ENCODE assay signal across 2 cellular contexts in the genomic region with DNA sequence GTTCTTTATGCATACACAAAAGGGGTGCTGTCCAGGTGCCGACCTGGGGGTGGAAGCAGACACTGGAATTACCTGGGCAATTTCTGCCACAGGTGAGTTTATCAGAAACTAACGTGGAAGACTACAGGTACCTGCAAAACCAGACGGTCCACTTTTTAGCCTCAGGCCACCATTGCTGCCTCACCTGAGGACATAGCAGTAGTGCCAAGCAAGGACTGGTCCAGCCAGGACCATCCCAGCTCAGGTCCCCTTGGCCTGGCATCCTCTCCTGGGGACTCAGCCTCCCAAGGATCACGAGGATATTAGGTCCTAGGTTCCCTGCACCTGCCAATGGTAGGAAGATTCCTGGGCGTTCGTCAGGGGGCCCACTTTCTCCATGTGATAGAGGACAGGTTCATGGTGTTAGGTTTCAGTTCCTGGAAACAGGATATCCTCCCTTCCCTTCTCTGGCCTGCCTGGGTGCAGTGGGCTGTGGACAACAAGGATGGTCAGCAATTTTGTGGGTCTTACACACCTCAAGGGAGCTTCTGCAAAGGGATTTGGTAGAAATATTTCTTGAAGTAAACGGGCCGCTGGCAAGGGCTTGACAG.
TF ChIP-seq lines count a peak whose summit lies in the region.

No MANE protein-coding gene starts in this region.

TF ChIP-seq in HCT116, 20 proteins besides CTCF, POLR2A, EP300 and RAD21 (continued from another document):
- TF ChIP-seq, protein P1, sequence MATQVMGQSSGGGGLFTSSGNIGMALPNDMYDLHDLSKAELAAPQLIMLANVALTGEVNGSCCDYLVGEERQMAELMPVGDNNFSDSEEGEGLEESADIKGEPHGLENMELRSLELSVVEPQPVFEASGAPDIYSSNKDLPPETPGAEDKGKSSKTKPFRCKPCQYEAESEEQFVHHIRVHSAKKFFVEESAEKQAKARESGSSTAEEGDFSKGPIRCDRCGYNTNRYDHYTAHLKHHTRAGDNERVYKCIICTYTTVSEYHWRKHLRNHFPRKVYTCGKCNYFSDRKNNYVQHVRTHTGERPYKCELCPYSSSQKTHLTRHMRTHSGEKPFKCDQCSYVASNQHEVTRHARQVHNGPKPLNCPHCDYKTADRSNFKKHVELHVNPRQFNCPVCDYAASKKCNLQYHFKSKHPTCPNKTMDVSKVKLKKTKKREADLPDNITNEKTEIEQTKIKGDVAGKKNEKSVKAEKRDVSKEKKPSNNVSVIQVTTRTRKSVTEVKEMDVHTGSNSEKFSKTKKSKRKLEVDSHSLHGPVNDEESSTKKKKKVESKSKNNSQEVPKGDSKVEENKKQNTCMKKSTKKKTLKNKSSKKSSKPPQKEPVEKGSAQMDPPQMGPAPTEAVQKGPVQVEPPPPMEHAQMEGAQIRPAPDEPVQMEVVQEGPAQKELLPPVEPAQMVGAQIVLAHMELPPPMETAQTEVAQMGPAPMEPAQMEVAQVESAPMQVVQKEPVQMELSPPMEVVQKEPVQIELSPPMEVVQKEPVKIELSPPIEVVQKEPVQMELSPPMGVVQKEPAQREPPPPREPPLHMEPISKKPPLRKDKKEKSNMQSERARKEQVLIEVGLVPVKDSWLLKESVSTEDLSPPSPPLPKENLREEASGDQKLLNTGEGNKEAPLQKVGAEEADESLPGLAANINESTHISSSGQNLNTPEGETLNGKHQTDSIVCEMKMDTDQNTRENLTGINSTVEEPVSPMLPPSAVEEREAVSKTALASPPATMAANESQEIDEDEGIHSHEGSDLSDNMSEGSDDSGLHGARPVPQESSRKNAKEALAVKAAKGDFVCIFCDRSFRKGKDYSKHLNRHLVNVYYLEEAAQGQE (IDR thresholded peaks at IDR 0.05; ENCODE audit: low read depth), result no peak
- TF ChIP-seq POLR2AphosphoS5 (IDR thresholded peaks at IDR 0.05; ENCODE audit: low read depth, low read length) (no peak), SP1 (IDR thresholded peaks at IDR 0.05; ENCODE audit: low read depth) (no peak), CEBPB (IDR thresholded peaks at IDR 0.05; ENCODE audit: low read depth) (no peak), SIN3A (IDR thresholded peaks at IDR 0.05; ENCODE audit: low read depth) (no peak), ELF1 (IDR thresholded peaks at IDR 0.05; ENCODE audit: borderline replicate concordance, low read depth) (no peak), YY1 (IDR thresholded peaks at IDR 0.05; ENCODE audit: extremely low read depth, insufficient replicate concordance, low read depth, low read length) (no peak), EZH2phosphoT487 (IDR thresholded peaks at IDR 0.05; ENCODE audit: borderline replicate concordance) (no peak), JUND (IDR thresholded peaks at IDR 0.05) (no peak)

TF ChIP-seq in WTC11, 78 proteins besides CTCF, POLR2A, EP300 and RAD21 (continued from another document):
- TF ChIP-seq NFE2L1 (CRISPR knock-in tag; IDR thresholded peaks at IDR 0.05), result no peak
- TF ChIP-seq, protein P2, sequence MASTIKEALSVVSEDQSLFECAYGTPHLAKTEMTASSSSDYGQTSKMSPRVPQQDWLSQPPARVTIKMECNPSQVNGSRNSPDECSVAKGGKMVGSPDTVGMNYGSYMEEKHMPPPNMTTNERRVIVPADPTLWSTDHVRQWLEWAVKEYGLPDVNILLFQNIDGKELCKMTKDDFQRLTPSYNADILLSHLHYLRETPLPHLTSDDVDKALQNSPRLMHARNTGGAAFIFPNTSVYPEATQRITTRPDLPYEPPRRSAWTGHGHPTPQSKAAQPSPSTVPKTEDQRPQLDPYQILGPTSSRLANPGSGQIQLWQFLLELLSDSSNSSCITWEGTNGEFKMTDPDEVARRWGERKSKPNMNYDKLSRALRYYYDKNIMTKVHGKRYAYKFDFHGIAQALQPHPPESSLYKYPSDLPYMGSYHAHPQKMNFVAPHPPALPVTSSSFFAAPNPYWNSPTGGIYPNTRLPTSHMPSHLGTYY (CRISPR knock-in tag; IDR thresholded peaks at IDR 0.05), result no peak
- TF ChIP-seq, protein P3, sequence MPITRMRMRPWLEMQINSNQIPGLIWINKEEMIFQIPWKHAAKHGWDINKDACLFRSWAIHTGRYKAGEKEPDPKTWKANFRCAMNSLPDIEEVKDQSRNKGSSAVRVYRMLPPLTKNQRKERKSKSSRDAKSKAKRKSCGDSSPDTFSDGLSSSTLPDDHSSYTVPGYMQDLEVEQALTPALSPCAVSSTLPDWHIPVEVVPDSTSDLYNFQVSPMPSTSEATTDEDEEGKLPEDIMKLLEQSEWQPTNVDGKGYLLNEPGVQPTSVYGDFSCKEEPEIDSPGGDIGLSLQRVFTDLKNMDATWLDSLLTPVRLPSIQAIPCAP (CRISPR knock-in tag; IDR thresholded peaks at IDR 0.05), result no peak
- no peak for TF ChIP-seq SMAD4 (CRISPR knock-in tag; IDR thresholded peaks at IDR 0.05)
- TF ChIP-seq MYBL2 (CRISPR knock-in tag; IDR thresholded peaks at IDR 0.05), result no peak
- no peak for TF ChIP-seq ESRRA (CRISPR knock-in tag; IDR thresholded peaks at IDR 0.05; ENCODE audit: borderline replicate concordance)
